Comparison of ENCODE assay signal across 8 cellular contexts in the genomic region with DNA sequence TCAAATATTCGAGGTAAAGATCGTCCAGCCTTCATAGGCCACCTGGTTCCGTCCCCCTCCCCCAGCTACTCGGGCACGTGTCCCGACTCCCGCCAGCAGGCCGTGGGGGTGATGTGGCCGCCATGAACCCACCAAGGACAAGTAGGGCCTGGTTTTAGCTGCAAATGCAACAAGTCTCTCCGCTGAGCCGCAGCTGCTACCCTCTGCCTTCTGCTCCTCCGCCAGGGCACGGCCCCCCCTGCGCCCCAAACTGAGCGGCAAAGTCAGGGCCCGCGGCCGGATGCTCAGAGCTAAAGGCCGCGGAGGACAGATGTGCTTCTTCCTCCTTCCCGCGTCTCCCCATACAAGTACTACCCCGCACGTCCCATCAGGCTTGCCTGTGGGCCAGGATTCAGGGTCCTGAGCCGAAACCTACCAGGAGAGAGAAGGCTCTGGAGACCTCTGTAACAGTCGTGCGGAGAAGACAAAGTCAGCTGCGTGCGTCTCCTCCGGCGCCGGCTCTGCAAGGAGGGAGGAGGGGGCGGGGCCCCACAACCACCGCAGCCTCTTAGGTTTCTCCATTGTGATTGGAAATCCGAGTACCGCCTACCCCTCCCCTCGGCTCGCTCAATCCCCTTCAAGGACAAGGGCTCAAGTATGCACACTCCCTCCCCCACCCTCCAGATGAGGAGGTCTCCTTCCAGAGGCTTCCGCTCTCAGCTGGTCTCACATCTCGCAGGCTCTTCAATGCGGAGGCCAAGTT. TPM values are rescaled to one million over a fixed set of nuclear protein-coding genes. Genes with fewer than 3 reads are reported as not detected.
DNase-seq lines count a peak whose midpoint lies in the region; ATAC-seq and TF ChIP-seq lines count a peak whose summit lies in the region.

A gene (minus strand): TSS at position 507 of the 742 bp plus-strand sequence. CDS start 3,171 bp downstream, outside the sequence.

- H3K4me3 Mint-ChIP-seq in WTC11 (peak within 1 kb of the TSS; percentile 97), immature natural killer cell (peak within 1 kb of the TSS; percentile 95 to 100 (median 99))

- ATAC-seq in GM18868 (IDR thresholded peaks at IDR 0.05; ENCODE audit: unreplicated experiment) = peak; percentile 96
- peak; percentile 95 for ATAC-seq in HG03108 (IDR thresholded peaks at IDR 0.05; ENCODE audit: unreplicated experiment)
- peak; percentile 98 for ATAC-seq in WTC11

- peaks cover 41% of the 10 kb centered on the region for H3K36me3 Mint-ChIP-seq in WTC11
- H3K36me3 Mint-ChIP-seq in immature natural killer cell = peaks cover 0 to 14% (median 6%) of the 10 kb centered on the region in 3 donors

- in situ Hi-C loops in ACHN (cut with HindIII; ENCODE audit: low pct_ligation_motif_present, low pct_unique_long_range_greater_than_20kb, low sequenced_read_pairs) = no loop called here

- H3K9me3 Mint-ChIP-seq in WTC11 = peaks cover 7% of the 10 kb centered on the region
- no peaks in the 10 kb centered on the region for H3K9me3 Mint-ChIP-seq in immature natural killer cell

- no peak for TF ChIP-seq CTCF in WTC11 (IDR thresholded peaks at IDR 0.05)

- POLR2A ChIA-PET in WTC11 (lab: Charles Lee) = interaction anchor here (0.6 to 2.0 kb wide), 14 partner anchors 9 to 440 kb away, joined by 3 to 11 read pairs (median 4); a partner anchor contains a TSS

- DNase-seq in ACHN (peak; percentile 99), NCI-H226 (peak; percentile 83), WTC11 (ENCODE audit: low spot score) (peak; percentile 97), caudate nucleus (lab: John Stamatoyannopoulos, UW) (peak; percentile 42 to 98 (median 90)), immature natural killer cell (peak; percentile 72 to 77 (median 76))
- peak; percentile 91 for DNase-seq in stimulated activated CD4-positive, alpha-beta T cell treated with anti-CD3 and anti-CD28 coated beads, Interleukin-12 subunit alpha, Interleukin-12 subunit beta, amount 100 ng/mL, for 4 hours

- peak within 1 kb of the TSS; percentile 92 for H3K27ac ChIP-seq in caudate nucleus (ENCODE audit: low read depth, low read length)

- H3K4me1 Mint-ChIP-seq in WTC11 = peaks cover 37% of the 10 kb centered on the region
- peaks cover 27 to 54% of the 10 kb centered on the region in 2 donors for H3K4me1 Mint-ChIP-seq in immature natural killer cell

- H3K27me3 Mint-ChIP-seq in WTC11 (ENCODE audit: low read depth) (no peaks in the 10 kb centered on the region), immature natural killer cell (ENCODE audit: low read depth in 3 of 3) (peaks cover 0 to 9% (median 6%) of the 10 kb centered on the region in 3 donors)

- CTCF ChIA-PET in WTC11 (lab: Charles Lee) = interaction anchor here (0.8 to 2.7 kb wide), 3 partner anchors 23 to 332 kb away, joined by 3 to 12 read pairs (median 5); no protein-coding TSS in a partner anchor

- H3K27ac Mint-ChIP-seq in WTC11 = peak within 1 kb of the TSS; percentile 99
- H3K27ac Mint-ChIP-seq in immature natural killer cell = peak within 1 kb of the TSS; percentile 77 to 96 (median 92)

TF ChIP-seq in WTC11, 78 proteins besides CTCF, POLR2A, EP300 and RAD21 (continues in another document):
- TF ChIP-seq ZNF416 (CRISPR knock-in tag; IDR thresholded peaks at IDR 0.05) (no peak), CBFB (CRISPR knock-in tag; IDR thresholded peaks at IDR 0.05; ENCODE audit: low read depth) (no peak), FOXK1 (CRISPR knock-in tag; IDR thresholded peaks at IDR 0.05) (0 out of 2 replicates have a peak, but pooled peaks have one; percentile 51), NFATC4 (CRISPR knock-in tag; IDR thresholded peaks at IDR 0.05) (no peak), ESRRA (CRISPR knock-in tag; IDR thresholded peaks at IDR 0.05; ENCODE audit: borderline replicate concordance) (peak; percentile 86), ZNF263 (CRISPR knock-in tag; IDR thresholded peaks at IDR 0.05; ENCODE audit: low read depth) (0 out of 2 replicates have a peak, but pooled peaks have one; percentile 27), NFYB (CRISPR knock-in tag; conservative IDR thresholded peaks at IDR 0.05; ENCODE audit: low read depth) (no peak), MYBL2 (CRISPR knock-in tag; IDR thresholded peaks at IDR 0.05) (peak; percentile 80; the same call in 1 of the 2 replicates), ZNF219 (CRISPR knock-in tag; IDR thresholded peaks at IDR 0.05; ENCODE audit: borderline replicate concordance) (no peak), NFE2L1 (CRISPR knock-in tag; IDR thresholded peaks at IDR 0.05) (peak; percentile 27; the same call in 1 of the 2 replicates), ZNF138 (CRISPR knock-in tag; conservative IDR thresholded peaks at IDR 0.05) (no peak), TEAD1 (CRISPR knock-in tag; IDR thresholded peaks at IDR 0.05) (peak; percentile 62; the same call in 1 of the 2 replicates), GABPB1 (CRISPR knock-in tag; IDR thresholded peaks at IDR 0.05) (no peak)
- TF ChIP-seq, protein P1, sequence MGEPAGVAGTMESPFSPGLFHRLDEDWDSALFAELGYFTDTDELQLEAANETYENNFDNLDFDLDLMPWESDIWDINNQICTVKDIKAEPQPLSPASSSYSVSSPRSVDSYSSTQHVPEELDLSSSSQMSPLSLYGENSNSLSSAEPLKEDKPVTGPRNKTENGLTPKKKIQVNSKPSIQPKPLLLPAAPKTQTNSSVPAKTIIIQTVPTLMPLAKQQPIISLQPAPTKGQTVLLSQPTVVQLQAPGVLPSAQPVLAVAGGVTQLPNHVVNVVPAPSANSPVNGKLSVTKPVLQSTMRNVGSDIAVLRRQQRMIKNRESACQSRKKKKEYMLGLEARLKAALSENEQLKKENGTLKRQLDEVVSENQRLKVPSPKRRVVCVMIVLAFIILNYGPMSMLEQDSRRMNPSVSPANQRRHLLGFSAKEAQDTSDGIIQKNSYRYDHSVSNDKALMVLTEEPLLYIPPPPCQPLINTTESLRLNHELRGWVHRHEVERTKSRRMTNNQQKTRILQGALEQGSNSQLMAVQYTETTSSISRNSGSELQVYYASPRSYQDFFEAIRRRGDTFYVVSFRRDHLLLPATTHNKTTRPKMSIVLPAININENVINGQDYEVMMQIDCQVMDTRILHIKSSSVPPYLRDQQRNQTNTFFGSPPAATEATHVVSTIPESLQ (CRISPR knock-in tag; IDR thresholded peaks at IDR 0.05) = no peak
- TF ChIP-seq, protein P2, sequence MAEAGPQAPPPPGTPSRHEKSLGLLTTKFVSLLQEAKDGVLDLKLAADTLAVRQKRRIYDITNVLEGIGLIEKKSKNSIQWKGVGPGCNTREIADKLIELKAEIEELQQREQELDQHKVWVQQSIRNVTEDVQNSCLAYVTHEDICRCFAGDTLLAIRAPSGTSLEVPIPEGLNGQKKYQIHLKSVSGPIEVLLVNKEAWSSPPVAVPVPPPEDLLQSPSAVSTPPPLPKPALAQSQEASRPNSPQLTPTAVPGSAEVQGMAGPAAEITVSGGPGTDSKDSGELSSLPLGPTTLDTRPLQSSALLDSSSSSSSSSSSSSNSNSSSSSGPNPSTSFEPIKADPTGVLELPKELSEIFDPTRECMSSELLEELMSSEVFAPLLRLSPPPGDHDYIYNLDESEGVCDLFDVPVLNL (CRISPR knock-in tag; IDR thresholded peaks at IDR 0.05; ENCODE audit: borderline replicate concordance, low read depth) = no peak
- TF ChIP-seq, protein P3, sequence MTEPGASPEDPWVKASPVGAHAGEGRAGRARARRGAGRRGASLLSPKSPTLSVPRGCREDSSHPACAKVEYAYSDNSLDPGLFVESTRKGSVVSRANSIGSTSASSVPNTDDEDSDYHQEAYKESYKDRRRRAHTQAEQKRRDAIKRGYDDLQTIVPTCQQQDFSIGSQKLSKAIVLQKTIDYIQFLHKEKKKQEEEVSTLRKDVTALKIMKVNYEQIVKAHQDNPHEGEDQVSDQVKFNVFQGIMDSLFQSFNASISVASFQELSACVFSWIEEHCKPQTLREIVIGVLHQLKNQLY (CRISPR knock-in tag; IDR thresholded peaks at IDR 0.05) = no peak
- TF ChIP-seq, protein P4, sequence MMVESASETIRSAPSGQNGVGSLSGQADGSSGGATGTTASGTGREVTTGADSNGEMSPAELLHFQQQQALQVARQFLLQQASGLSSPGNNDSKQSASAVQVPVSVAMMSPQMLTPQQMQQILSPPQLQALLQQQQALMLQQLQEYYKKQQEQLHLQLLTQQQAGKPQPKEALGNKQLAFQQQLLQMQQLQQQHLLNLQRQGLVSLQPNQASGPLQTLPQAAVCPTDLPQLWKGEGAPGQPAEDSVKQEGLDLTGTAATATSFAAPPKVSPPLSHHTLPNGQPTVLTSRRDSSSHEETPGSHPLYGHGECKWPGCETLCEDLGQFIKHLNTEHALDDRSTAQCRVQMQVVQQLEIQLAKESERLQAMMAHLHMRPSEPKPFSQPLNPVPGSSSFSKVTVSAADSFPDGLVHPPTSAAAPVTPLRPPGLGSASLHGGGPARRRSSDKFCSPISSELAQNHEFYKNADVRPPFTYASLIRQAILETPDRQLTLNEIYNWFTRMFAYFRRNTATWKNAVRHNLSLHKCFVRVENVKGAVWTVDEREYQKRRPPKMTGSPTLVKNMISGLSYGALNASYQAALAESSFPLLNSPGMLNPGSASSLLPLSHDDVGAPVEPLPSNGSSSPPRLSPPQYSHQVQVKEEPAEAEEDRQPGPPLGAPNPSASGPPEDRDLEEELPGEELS (CRISPR knock-in tag; IDR thresholded peaks at IDR 0.05) = peak; percentile 86
- TF ChIP-seq, protein P5, sequence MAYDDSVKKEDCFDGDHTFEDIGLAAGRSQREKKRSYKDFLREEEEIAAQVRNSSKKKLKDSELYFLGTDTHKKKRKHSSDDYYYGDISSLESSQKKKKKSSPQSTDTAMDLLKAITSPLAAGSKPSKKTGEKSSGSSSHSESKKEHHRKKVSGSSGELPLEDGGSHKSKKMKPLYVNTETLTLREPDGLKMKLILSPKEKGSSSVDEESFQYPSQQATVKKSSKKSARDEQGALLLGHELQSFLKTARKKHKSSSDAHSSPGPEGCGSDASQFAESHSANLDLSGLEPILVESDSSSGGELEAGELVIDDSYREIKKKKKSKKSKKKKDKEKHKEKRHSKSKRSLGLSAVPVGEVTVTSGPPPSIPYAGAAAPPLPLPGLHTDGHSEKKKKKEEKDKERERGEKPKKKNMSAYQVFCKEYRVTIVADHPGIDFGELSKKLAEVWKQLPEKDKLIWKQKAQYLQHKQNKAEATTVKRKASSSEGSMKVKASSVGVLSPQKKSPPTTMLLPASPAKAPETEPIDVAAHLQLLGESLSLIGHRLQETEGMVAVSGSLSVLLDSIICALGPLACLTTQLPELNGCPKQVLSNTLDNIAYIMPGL (CRISPR knock-in tag; IDR thresholded peaks at IDR 0.05) = peak; percentile 21; the same call in 1 of the 2 replicates

RNA-seq across cellular contexts. Expression of the gene that starts here (rescaled TPM):
- 1,504 to 1,616 TPM (median 1,559 TPM) in 3 replicates for total RNA-seq in WTC11 (2021)
- 100 to 1,000 TPM; 224 to 398 (median 315) TPM for polyA plus RNA-seq in immature natural killer cell

Comparison
In these comparisons a context has a peak if more than half of its experiments do, and no peak if none do; other contexts are left out.
1. Peak in every context shown above with its lines: DNase-seq, ATAC-seq and H3K27ac ChIP-seq.